ENCODE assay signal across 16 cellular contexts in the genomic region with DNA sequence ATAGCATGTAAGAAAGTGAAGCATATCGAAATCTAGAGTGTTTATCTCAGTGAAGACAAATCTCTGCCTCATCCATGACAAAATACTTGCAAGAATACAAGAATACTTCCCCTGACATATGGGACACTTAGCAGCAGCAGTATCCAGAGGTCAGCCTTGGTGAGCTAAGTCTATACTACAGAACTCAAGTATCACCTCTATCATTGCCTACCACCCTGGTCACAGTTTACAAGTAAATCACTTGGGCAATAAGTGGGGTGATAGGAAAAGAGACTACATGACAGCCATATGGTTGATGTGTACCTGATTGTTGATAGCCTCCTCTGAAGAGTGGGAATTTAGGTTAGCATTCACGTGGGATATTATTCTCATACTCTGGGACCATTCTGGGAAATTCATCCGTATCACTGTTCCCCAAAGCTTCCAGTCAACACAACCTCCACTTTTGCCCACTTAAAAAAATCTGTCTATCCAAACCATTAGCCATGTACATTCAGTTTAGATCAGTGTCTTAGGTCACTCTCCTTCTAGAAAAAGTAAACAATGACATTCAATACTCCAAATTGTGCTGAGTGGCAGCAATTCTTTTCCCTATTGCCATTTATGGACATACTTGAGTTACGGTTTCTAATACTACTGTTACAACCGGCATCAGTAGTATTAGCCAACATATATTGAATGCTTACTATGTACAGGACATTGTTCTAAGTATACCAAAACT.
A peak's percentile ranks its signal among the peaks of the same experiment; 100 is the strongest.
DNase-seq lines count a peak whose midpoint lies in the region; ATAC-seq and TF ChIP-seq lines count a peak whose summit lies in the region.
"Had no signal": no experiment of that assay in that cellular context is flagged by ENCODE, and none has a peak within 500 bp of the region (broad histone marks: within the 10 kb centered on the region; RNA-seq: fewer than 3 reads in every experiment).

No MANE protein-coding gene starts in this region.

- no peak overlapping the region for H3K4me3 ChIP-seq in PC-9
- no peak overlapping the region for H3K4me3 ChIP-seq in neural progenitor cell
- no peak overlapping the region for H3K4me3 ChIP-seq in ascending aorta
- H3K4me3 ChIP-seq: body of pancreas, lower lobe of right lung had no signal

- H3K27me3 Mint-ChIP-seq in activated naive CD8-positive, alpha-beta T cell treated with anti-CD3 and anti-CD28 coated beads, Interleukin-2, amount 10 ng/mL, durations not matched to agents 7 days and 5 days = no peaks in the 10 kb centered on the region
- no peaks in the 10 kb centered on the region for H3K27me3 Mint-ChIP-seq in activated naive CD8-positive, alpha-beta T cell treated with anti-CD3 and anti-CD28 coated beads for 36 hours
- H3K27me3 Mint-ChIP-seq in neural progenitor cell (ENCODE audit: insufficient read depth, low read depth) (no peaks in the 10 kb centered on the region), glutamatergic neuron (ENCODE audit: unreplicated experiment) (peaks cover 4% of the 10 kb centered on the region)
- H3K27me3 Mint-ChIP-seq: activated CD4-positive, alpha-beta T cell treated with anti-CD3 and anti-CD28 coated beads for 36 hours; natural killer cell treated with Interleukin-12 subunit alpha and Interleukin-12 subunit beta and Interleukin-15 and Interleukin-18, amount 100 ng/mL, for 72 hours had no signal

- no peak for DNase-seq in activated naive CD8-positive, alpha-beta T cell treated with anti-CD3 and anti-CD28 coated beads, Interleukin-2, amount 10 ng/mL, durations not matched to agents 7 days and 5 days
- DNase-seq in activated naive CD8-positive, alpha-beta T cell treated with anti-CD3 and anti-CD28 coated beads for 36 hours = no peak
- DNase-seq in PC-9 = no peak
- DNase-seq in neural progenitor cell (ENCODE audit: low spot score) = no peak
- no peak for DNase-seq in ascending aorta (ENCODE audit: low spot score in 2 of 2)
- no peak for DNase-seq in glutamatergic neuron
- DNase-seq: activated CD4-positive, alpha-beta T cell treated with anti-CD3 and anti-CD28 coated beads for 36 hours; BE2C; body of pancreas; lower lobe of right lung; NCI-H1930; stimulated activated CD4-positive, alpha-beta T cell treated with anti-CD3 and anti-CD28 coated beads, Interleukin-4, amount 100 ng/mL, for 4 hours had no signal

- intact Hi-C loops in PC-9 (cut with micrococcal nuclease; ENCODE audit: unreplicated experiment) = no loop called here
- intact Hi-C loops in ascending aorta (cut with DNase I) = no loop called here

- CTCF ChIA-PET in PC-9 (lab: Charles Lee) = no interaction called here

- H3K27ac ChIP-seq in KOPT-K1 (ENCODE audit: low read depth, low read length, poor library complexity, severe bottlenecking) (peak overlapping the region; percentile 98), PC-9 (no peak overlapping the region), neural progenitor cell (no peak overlapping the region), ascending aorta (no peak overlapping the region)
- H3K27ac ChIP-seq: body of pancreas, lower lobe of right lung had no signal

- no TSS peak for BruUV-seq in PC-9 (replicated peaks; lab: Mats Ljungman, UMichigan)

- H3K9ac ChIP-seq in neural progenitor cell = no peak overlapping the region

- H3K4me2 ChIP-seq in PC-9 (0 out of 2 replicates have a peak overlapping the region, but pooled peaks have one; percentile 1), neural progenitor cell (no peak overlapping the region)

- no peak for TF ChIP-seq CTCF in PC-9 (conservative IDR thresholded peaks at IDR 0.05)
- no peak for TF ChIP-seq CTCF in neural progenitor cell (IDR thresholded peaks at IDR 0.05)
- no peak for TF ChIP-seq CTCF in ascending aorta (IDR thresholded peaks at IDR 0.05)
- TF ChIP-seq CTCF in glutamatergic neuron (IDR thresholded peaks at IDR 0.05; ENCODE audit: partially characterized antibody, unreplicated experiment) = no peak

- peak overlapping the region; percentile 47 for H3K27ac Mint-ChIP-seq in activated naive CD8-positive, alpha-beta T cell treated with anti-CD3 and anti-CD28 coated beads, Interleukin-2, amount 10 ng/mL, durations not matched to agents 7 days and 5 days
- no peak overlapping the region for H3K27ac Mint-ChIP-seq in activated naive CD8-positive, alpha-beta T cell treated with anti-CD3 and anti-CD28 coated beads for 36 hours
- H3K27ac Mint-ChIP-seq in neural progenitor cell (no peak overlapping the region), glutamatergic neuron (ENCODE audit: unreplicated experiment) (no peak overlapping the region)
- H3K27ac Mint-ChIP-seq: natural killer cell treated with Interleukin-12 subunit alpha and Interleukin-12 subunit beta and Interleukin-15 and Interleukin-18, amount 100 ng/mL, for 72 hours; stimulated activated effector memory CD8-positive, alpha-beta T cell treated with anti-CD3 and anti-CD28 coated beads, Interleukin-12 subunit alpha, Interleukin-12 subunit beta, amount 100 ng/mL, for 72 hours had no signal

- H3K79me2 ChIP-seq in PC-9 (ENCODE audit: low read depth) = no peaks in the 10 kb centered on the region
- no peaks in the 10 kb centered on the region for H3K79me2 ChIP-seq in neural progenitor cell (ENCODE audit: low read depth)

- peaks cover 15% of the 10 kb centered on the region for H3K4me1 ChIP-seq in PC-9 (replicated peaks; ENCODE audit: insufficient read depth)
- peaks cover 8% of the 10 kb centered on the region for H3K4me1 ChIP-seq in neural progenitor cell
- peaks cover 4 to 10% of the 10 kb centered on the region in 2 donors for H3K4me1 ChIP-seq in ascending aorta
- H3K4me1 ChIP-seq: BE2C had no signal

- no peaks in the 10 kb centered on the region for H3K9me3 Mint-ChIP-seq in activated naive CD8-positive, alpha-beta T cell treated with anti-CD3 and anti-CD28 coated beads, Interleukin-2, amount 10 ng/mL, durations not matched to agents 7 days and 5 days
- no peaks in the 10 kb centered on the region for H3K9me3 Mint-ChIP-seq in activated naive CD8-positive, alpha-beta T cell treated with anti-CD3 and anti-CD28 coated beads for 36 hours
- no peaks in the 10 kb centered on the region for H3K9me3 Mint-ChIP-seq in neural progenitor cell
- H3K9me3 Mint-ChIP-seq in glutamatergic neuron (ENCODE audit: unreplicated experiment) = no peaks in the 10 kb centered on the region
- H3K9me3 Mint-ChIP-seq: natural killer cell treated with Interleukin-12 subunit alpha and Interleukin-12 subunit beta and Interleukin-15 and Interleukin-18, amount 100 ng/mL, for 72 hours; stimulated activated effector memory CD8-positive, alpha-beta T cell treated with anti-CD3 and anti-CD28 coated beads, Interleukin-12 subunit alpha, Interleukin-12 subunit beta, amount 100 ng/mL, for 72 hours had no signal

- peaks cover 5% of the 10 kb centered on the region for H3K36me3 Mint-ChIP-seq in activated naive CD8-positive, alpha-beta T cell treated with anti-CD3 and anti-CD28 coated beads, Interleukin-2, amount 10 ng/mL, durations not matched to agents 7 days and 5 days
- H3K36me3 Mint-ChIP-seq in activated naive CD8-positive, alpha-beta T cell treated with anti-CD3 and anti-CD28 coated beads for 36 hours = no peaks in the 10 kb centered on the region
- H3K36me3 Mint-ChIP-seq in neural progenitor cell (peaks cover 11% of the 10 kb centered on the region), glutamatergic neuron (ENCODE audit: unreplicated experiment) (no peaks in the 10 kb centered on the region)
- H3K36me3 Mint-ChIP-seq: natural killer cell treated with Interleukin-12 subunit alpha and Interleukin-12 subunit beta and Interleukin-15 and Interleukin-18, amount 100 ng/mL, for 72 hours; stimulated activated effector memory CD8-positive, alpha-beta T cell treated with anti-CD3 and anti-CD28 coated beads, Interleukin-12 subunit alpha, Interleukin-12 subunit beta, amount 100 ng/mL, for 72 hours had no signal

- peak overlapping the region; percentile 22 for H3K4me3 Mint-ChIP-seq in activated naive CD8-positive, alpha-beta T cell treated with anti-CD3 and anti-CD28 coated beads, Interleukin-2, amount 10 ng/mL, durations not matched to agents 7 days and 5 days
- no peak overlapping the region for H3K4me3 Mint-ChIP-seq in activated naive CD8-positive, alpha-beta T cell treated with anti-CD3 and anti-CD28 coated beads for 36 hours
- H3K4me3 Mint-ChIP-seq in neural progenitor cell = peak overlapping the region; percentile 48
- no peak overlapping the region for H3K4me3 Mint-ChIP-seq in glutamatergic neuron (ENCODE audit: unreplicated experiment)
- H3K4me3 Mint-ChIP-seq: activated CD4-positive, alpha-beta T cell treated with anti-CD3 and anti-CD28 coated beads for 36 hours; natural killer cell treated with Interleukin-12 subunit alpha and Interleukin-12 subunit beta and Interleukin-15 and Interleukin-18, amount 100 ng/mL, for 72 hours; stimulated activated effector memory CD8-positive, alpha-beta T cell treated with anti-CD3 and anti-CD28 coated beads, Interleukin-12 subunit alpha, Interleukin-12 subunit beta, amount 100 ng/mL, for 72 hours had no signal

- H3K36me3 ChIP-seq in KOPT-K1 (ENCODE audit: insufficient read depth, low read length) = no peaks in the 10 kb centered on the region
- H3K36me3 ChIP-seq in PC-9 (ENCODE audit: low read depth) = no peaks in the 10 kb centered on the region
- H3K36me3 ChIP-seq in neural progenitor cell = no peaks in the 10 kb centered on the region
- H3K36me3 ChIP-seq in ascending aorta = no peaks in the 10 kb centered on the region
- H3K36me3 ChIP-seq: BE2C, lower lobe of right lung had no signal

- H3F3A ChIP-seq in PC-9 (ENCODE audit: insufficient read depth, low read depth) (peaks cover 27% of the 10 kb centered on the region), neural progenitor cell (ENCODE audit: low read depth) (peaks cover 33% of the 10 kb centered on the region)

- H2AFZ ChIP-seq in PC-9 (no peak overlapping the region), neural progenitor cell (replicated peaks) (no peak overlapping the region)

- POLR2A ChIA-PET in activated naive CD8-positive, alpha-beta T cell treated with anti-CD3 and anti-CD28 coated beads, Interleukin-2, amount 10 ng/mL, durations not matched to agents 7 days and 5 days (lab: Charles Lee) = interaction anchor here (1.9 to 10.2 kb wide), 4 partner anchors 20 to 765 kb away, joined by 7 to 888 read pairs (median 84); a partner anchor contains a TSS
- POLR2A ChIA-PET in PC-9 (lab: Charles Lee; ENCODE audit: unreplicated experiment) = no interaction called here

- H3K27me3 ChIP-seq in PC-9 (ENCODE audit: insufficient read depth, low read depth) (no peaks in the 10 kb centered on the region), neural progenitor cell (no peaks in the 10 kb centered on the region), ascending aorta (no peaks in the 10 kb centered on the region)
- H3K27me3 ChIP-seq: BE2C, body of pancreas had no signal

- peaks cover 49% of the 10 kb centered on the region for H3K4me1 Mint-ChIP-seq in activated naive CD8-positive, alpha-beta T cell treated with anti-CD3 and anti-CD28 coated beads, Interleukin-2, amount 10 ng/mL, durations not matched to agents 7 days and 5 days
- peaks cover 12% of the 10 kb centered on the region for H3K4me1 Mint-ChIP-seq in activated naive CD8-positive, alpha-beta T cell treated with anti-CD3 and anti-CD28 coated beads for 36 hours
- H3K4me1 Mint-ChIP-seq in neural progenitor cell (peaks cover 34% of the 10 kb centered on the region), glutamatergic neuron (ENCODE audit: low read depth, unreplicated experiment) (peaks cover 5% of the 10 kb centered on the region)

- H3K9me2 ChIP-seq in PC-9 (ENCODE audit: insufficient read depth) = no peaks in the 10 kb centered on the region

- H3K9me3 ChIP-seq in KOPT-K1 (ENCODE audit: insufficient read depth, low read length, poor library complexity, severe bottlenecking) (no peaks in the 10 kb centered on the region), PC-9 (ENCODE audit: insufficient read depth, low read depth) (no peaks in the 10 kb centered on the region), neural progenitor cell (ENCODE audit: low read depth) (no peaks in the 10 kb centered on the region), ascending aorta (no peaks in the 10 kb centered on the region)
- H3K9me3 ChIP-seq: BE2C, body of pancreas, lower lobe of right lung had no signal

- H4K20me1 ChIP-seq in PC-9 (ENCODE audit: insufficient read depth) (no peaks in the 10 kb centered on the region), neural progenitor cell (ENCODE audit: low read depth) (peaks cover 5% of the 10 kb centered on the region)

- ATAC-seq in activated naive CD8-positive, alpha-beta T cell treated with anti-CD3 and anti-CD28 coated beads, Interleukin-2, amount 10 ng/mL, durations not matched to agents 7 days and 5 days (ENCODE audit: low read depth) = no peak
- ATAC-seq in HG02610 (IDR thresholded peaks at IDR 0.05; ENCODE audit: unreplicated experiment) = no peak
- ATAC-seq: activated CD4-positive, alpha-beta T cell treated with anti-CD3 and anti-CD28 coated beads for 36 hours; body of pancreas; lower lobe of right lung; natural killer cell treated with Interleukin-12 subunit alpha and Interleukin-12 subunit beta and Interleukin-15 and Interleukin-18, amount 100 ng/mL, for 72 hours; stimulated activated effector memory CD8-positive, alpha-beta T cell treated with anti-CD3 and anti-CD28 coated beads, Interleukin-12 subunit alpha, Interleukin-12 subunit beta, amount 100 ng/mL, for 72 hours had no signal

Comparison
In these comparisons a context has a peak if more than half of its experiments do, and no peak if none do; other contexts are left out.
1. H3K4me3 Mint-ChIP-seq: peak in activated naive CD8-positive, alpha-beta T cell treated with anti-CD3 and anti-CD28 coated beads, Interleukin-2, amount 10 ng/mL, durations not matched to agents 7 days and 5 days (single experiment) and neural progenitor cell (single experiment); none in activated naive CD8-positive, alpha-beta T cell treated with anti-CD3 and anti-CD28 coated beads for 36 hours (single experiment) and glutamatergic neuron (single experiment).